Comparison of ENCODE assay signal across 16 cellular contexts in the genomic region with DNA sequence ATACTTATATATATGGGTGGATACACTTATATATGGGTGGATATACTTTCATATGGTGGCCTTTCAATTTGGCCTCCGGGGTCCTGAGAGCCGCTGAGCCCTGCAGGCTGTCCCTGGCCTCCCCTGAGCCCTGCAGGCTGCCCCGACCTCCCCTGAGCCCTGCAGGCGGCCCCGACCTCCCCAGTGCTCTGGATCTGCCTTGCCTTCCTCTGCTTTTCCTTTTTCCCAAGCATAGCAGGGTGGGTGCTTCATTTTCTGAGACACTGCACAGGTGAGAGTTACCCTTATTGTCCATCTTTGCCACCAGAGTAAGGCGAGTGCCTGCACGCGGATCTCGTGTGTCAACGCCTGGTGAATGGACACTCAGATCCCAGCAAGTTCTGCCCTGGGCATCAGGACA.
DNase-seq lines count a peak whose midpoint lies in the region; ATAC-seq and TF ChIP-seq lines count a peak whose summit lies in the region.
"Had no signal": no experiment of that assay in that cellular context is flagged by ENCODE, and none has a peak within 500 bp of the region (broad histone marks: within the 10 kb centered on the region; RNA-seq: fewer than 3 reads in every experiment).

No MANE protein-coding gene starts in this region.

- peak overlapping the region; percentile 20; the same call in 1 of the 2 replicates for H3K9ac ChIP-seq in KMS-11

- no peaks in the 10 kb centered on the region for H3K4me1 Mint-ChIP-seq in natural killer cell

- ATAC-seq in natural killer cell: no peak

- H3K79me2 ChIP-seq in KMS-11 (ENCODE audit: insufficient read depth, low read depth): no peaks in the 10 kb centered on the region

- DNase-seq in NCI-H345 (lab: John Stamatoyannopoulos, UW) (peak; percentile 11), NCI-H345 treated with DMSO at 0.1 percent for 48 hours (lab: John Stamatoyannopoulos, UW; ENCODE audit: unreplicated experiment) (no peak), dorsolateral prefrontal cortex (peak in 2 of 10 donors; percentile 9 to 31), posterior vena cava (ENCODE audit: low spot score) (peak; percentile 35), natural killer cell (no peak), SKM-1 (lab: John Stamatoyannopoulos, UW; ENCODE audit: unreplicated experiment) (no peak), HUDEP-2 (lab: John Stamatoyannopoulos, UW; ENCODE audit: unreplicated experiment in 76 of 76) (no peak)
- DNase-seq: 8988T, Caco-2, DMS53, IMR-90, MV-4-11, NCI-H226, NCI-H82, SIG-M5 had no signal

- H3K4me1 ChIP-seq in KMS-11 (ENCODE audit: low read depth, poor library complexity, severe bottlenecking): peaks cover 42% of the 10 kb centered on the region
- H3K4me1 ChIP-seq: Caco-2 had no signal

- H3K27ac ChIP-seq in KMS-11: peak overlapping the region; percentile 69
- H3K27ac ChIP-seq in dorsolateral prefrontal cortex: peak overlapping the region in 45 of 59 donors; percentile 10 to 75 (median 51)

- intact Hi-C loops in dorsolateral prefrontal cortex (cut with DNase I) (no loop called here), posterior vena cava (cut with DNase I) (no loop called here), natural killer cell (cut with micrococcal nuclease) (no loop called here)

- H3K4me2 ChIP-seq in KMS-11: peak overlapping the region; percentile 51; the same call in 1 of the 2 replicates

- H3K4me3 ChIP-seq in KMS-11 (IDR thresholded peaks at IDR 0.05; ENCODE audit: insufficient read depth, low read depth, low read length): no peak overlapping the region
- H3K4me3 ChIP-seq in dorsolateral prefrontal cortex: no peak overlapping the region

- H3K27ac Mint-ChIP-seq in natural killer cell: no peak overlapping the region

- no peak overlapping the region for H3K4me3 Mint-ChIP-seq in natural killer cell

- H3K27me3 Mint-ChIP-seq in natural killer cell (ENCODE audit: low read depth in 2 of 2): no peaks in the 10 kb centered on the region

- no peak for TF ChIP-seq CTCF in KMS-11 (conservative IDR thresholded peaks at IDR 0.05; ENCODE audit: low read depth, low read length)
- no peak for TF ChIP-seq CTCF in dorsolateral prefrontal cortex (IDR thresholded peaks at IDR 0.05 in 54 of 56, conservative IDR thresholded peaks at IDR 0.05 in 2 of 56; ENCODE audit: low read depth in 1 of 56, partially characterized antibody in 56 of 56)
- no peak for TF ChIP-seq CTCF in natural killer cell (IDR thresholded peaks at IDR 0.05)

- no peaks in the 10 kb centered on the region for H3K36me3 ChIP-seq in KMS-11 (ENCODE audit: insufficient read depth)

- H3K27me3 ChIP-seq in KMS-11 (ENCODE audit: insufficient read depth, low read depth): no peaks in the 10 kb centered on the region
- H3K27me3 ChIP-seq in dorsolateral prefrontal cortex: peaks cover 0 to 3% (median 0%) of the 10 kb centered on the region in 45 donors

- H3K9me3 Mint-ChIP-seq in natural killer cell: no peaks in the 10 kb centered on the region

- peak overlapping the region; percentile 19 for H2AFZ ChIP-seq in KMS-11 (ENCODE audit: low read depth)

- no peaks in the 10 kb centered on the region for H4K20me1 ChIP-seq in KMS-11 (ENCODE audit: insufficient read depth)

- H3K36me3 Mint-ChIP-seq in natural killer cell: no peaks in the 10 kb centered on the region

Comparison
In these comparisons a context has a peak if more than half of its experiments do, and no peak if none do; other contexts are left out.
1. DNase-seq: peak in NCI-H345 (single experiment) and posterior vena cava (single experiment); none in NCI-H345 treated with DMSO at 0.1 percent for 48 hours (single experiment), natural killer cell (single experiment), SKM-1 (single experiment) and HUDEP-2 (0 of 76).